ENCODE assay signal across 1 cellular context in genomic region chr12:132328282-132329029, GRCh38.
TF ChIP-seq lines count a peak whose summit lies in the region.

No MANE protein-coding gene starts in this region.

TF ChIP-seq in H1, 55 proteins besides CTCF, POLR2A, EP300 and RAD21:
- peak; percentile 57 for TF ChIP-seq EZH2 (IDR thresholded peaks at IDR 0.05; ENCODE audit: low read depth, low read length, severe bottlenecking)
- peak; percentile 44; the same call in 1 of the 2 replicates for TF ChIP-seq SUZ12 (IDR thresholded peaks at IDR 0.05; ENCODE audit: low read length)
- TF ChIP-seq GABPA (IDR thresholded peaks at IDR 0.05; ENCODE audit: borderline replicate concordance, insufficient read depth, low read length) = no peak
